Comparison of ENCODE assay signal across 1 cellular context in the genomic region with DNA sequence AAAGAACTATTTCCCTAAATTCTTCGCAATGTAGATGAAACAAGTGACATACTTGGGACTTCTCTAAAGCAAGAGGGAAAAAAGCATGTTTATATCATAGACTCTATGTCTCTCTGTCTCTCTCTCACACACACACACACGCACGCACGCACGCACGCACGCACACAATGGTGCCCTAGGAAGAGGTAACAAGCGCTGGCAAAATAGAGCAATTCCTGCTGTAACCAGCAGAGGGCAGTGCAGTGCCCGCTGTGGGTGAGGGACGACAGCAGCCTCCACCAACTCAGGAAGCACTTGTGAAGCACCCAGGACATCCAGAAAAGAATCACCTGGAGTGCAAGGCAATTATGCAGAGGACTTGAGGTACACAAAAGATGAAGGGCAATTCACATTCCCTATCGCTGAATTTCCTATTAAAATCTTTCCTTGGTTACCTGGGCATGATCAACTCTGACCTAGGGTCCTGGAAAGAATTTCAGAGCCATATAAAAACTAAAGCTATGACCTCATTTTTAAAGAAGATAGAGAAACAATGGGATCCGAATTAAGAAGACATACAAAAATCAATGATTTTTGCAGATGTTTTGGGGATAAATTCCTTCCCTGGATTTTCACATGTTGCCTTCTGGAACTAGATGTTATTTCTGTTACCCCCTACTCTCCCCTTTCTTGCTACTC.
TF ChIP-seq lines count a peak whose summit lies in the region.

No MANE protein-coding gene starts in this region.

TF ChIP-seq in GM12878, 131 proteins besides CTCF, POLR2A, EP300 and RAD21 (continued from another document):
- TF ChIP-seq SPI1 (IDR thresholded peaks at IDR 0.05; ENCODE audit: borderline replicate concordance, insufficient read depth, low read depth, low read length) (no peak), SMARCA5 (IDR thresholded peaks at IDR 0.05) (0 out of 2 replicates have a peak, but pooled peaks have one; percentile 26), STAT1 (conservative IDR thresholded peaks at IDR 0.05) (no peak), STAT3 (IDR thresholded peaks at IDR 0.05; ENCODE audit: low read depth, low read length) (no peak), ASH2L (IDR thresholded peaks at IDR 0.05; ENCODE audit: borderline replicate concordance, low read depth) (no peak)
- TF ChIP-seq, protein P1, sequence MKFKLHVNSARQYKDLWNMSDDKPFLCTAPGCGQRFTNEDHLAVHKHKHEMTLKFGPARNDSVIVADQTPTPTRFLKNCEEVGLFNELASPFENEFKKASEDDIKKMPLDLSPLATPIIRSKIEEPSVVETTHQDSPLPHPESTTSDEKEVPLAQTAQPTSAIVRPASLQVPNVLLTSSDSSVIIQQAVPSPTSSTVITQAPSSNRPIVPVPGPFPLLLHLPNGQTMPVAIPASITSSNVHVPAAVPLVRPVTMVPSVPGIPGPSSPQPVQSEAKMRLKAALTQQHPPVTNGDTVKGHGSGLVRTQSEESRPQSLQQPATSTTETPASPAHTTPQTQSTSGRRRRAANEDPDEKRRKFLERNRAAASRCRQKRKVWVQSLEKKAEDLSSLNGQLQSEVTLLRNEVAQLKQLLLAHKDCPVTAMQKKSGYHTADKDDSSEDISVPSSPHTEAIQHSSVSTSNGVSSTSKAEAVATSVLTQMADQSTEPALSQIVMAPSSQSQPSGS (IDR thresholded peaks at IDR 0.05; ENCODE audit: low read length): no peak
TF ChIP-seq in GM12878: peak in this region for 3.
